Comparison of ENCODE assay signal across 7 cellular contexts in the genomic region with DNA sequence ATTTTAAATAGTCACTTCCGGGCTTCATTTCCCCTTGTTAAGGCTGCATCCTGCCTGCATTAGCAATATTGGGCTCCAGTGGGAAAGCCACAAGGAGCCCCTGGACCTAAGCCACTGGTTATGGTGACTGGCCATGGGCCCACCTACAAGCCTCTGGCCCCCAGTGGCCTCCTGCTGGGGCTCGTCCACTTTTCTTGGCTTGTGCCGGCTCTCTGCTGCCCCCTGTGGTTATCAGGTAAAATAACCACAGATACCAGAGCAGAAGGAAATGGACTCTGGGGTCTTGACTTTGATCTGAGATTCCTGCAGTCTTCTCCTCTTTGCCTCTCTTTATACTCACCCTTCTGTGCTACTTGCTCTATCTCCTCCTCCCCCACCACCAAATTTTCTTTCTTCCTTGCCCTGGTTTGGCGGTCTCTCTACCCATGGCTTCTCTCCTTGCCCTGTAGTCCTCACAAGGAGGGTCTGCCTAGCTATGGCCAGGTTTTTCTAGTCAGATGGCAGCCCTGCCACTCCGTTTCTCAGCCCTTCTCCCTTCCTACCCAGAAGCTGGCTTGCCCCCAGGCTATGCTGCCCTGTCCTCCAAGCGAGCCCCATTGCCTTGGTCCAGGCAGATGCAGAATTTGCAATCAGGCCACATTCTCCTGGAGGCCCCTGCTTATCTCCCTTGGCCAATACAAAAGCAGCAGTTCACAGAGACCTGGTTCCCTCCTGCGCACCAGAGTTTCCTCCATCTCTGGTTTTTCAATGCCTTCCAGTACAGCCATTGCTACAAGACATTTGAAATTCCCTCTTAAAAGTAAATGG.
DNase-seq lines count a peak whose midpoint lies in the region; ATAC-seq and TF ChIP-seq lines count a peak whose summit lies in the region.

No MANE protein-coding gene starts in this region.

- H3K36me3 ChIP-seq in KMS-11 (ENCODE audit: insufficient read depth) (no peaks in the 10 kb centered on the region), heart right ventricle (no peaks in the 10 kb centered on the region), smooth muscle cell (ENCODE audit: low read depth) (no peaks in the 10 kb centered on the region)

- H3K4me2 ChIP-seq in KMS-11 (no peak overlapping the region), smooth muscle cell (no peak overlapping the region)

- no peak overlapping the region for H2AFZ ChIP-seq in KMS-11 (ENCODE audit: low read depth)
- no peak overlapping the region for H2AFZ ChIP-seq in smooth muscle cell (ENCODE audit: low read depth)

- 54 to 59% methylated on average over 7 of the region's 7 CpGs for WGBS in heart right ventricle, 2 donors
- 63% methylated on average over 7 of the region's 7 CpGs for WGBS in smooth muscle cell (ENCODE audit: low lambda C conversion rate)

- H3K9me3 ChIP-seq in heart right ventricle (peaks cover 0 to 6% (median 0%) of the 10 kb centered on the region in 11 donors), smooth muscle cell (replicated peaks; ENCODE audit: low read depth) (no peaks in the 10 kb centered on the region)

- H3K9ac ChIP-seq in KMS-11 (no peak overlapping the region), smooth muscle cell (ENCODE audit: low read depth) (no peak overlapping the region)

- H3F3A ChIP-seq in smooth muscle cell (ENCODE audit: low read depth) = no peaks in the 10 kb centered on the region

- intact Hi-C loops in heart right ventricle (cut with DNase I) = no loop called here

- no peak overlapping the region for H3K27ac ChIP-seq in KMS-11
- peak overlapping the region in 3 of 10 donors; percentile 2 to 65 (median 33) for H3K27ac ChIP-seq in heart right ventricle
- H3K27ac ChIP-seq in smooth muscle cell (ENCODE audit: low read depth) = no peak overlapping the region

- ATAC-seq in heart right ventricle (peak in 6 of 8 donors; percentile 12 to 36 (median 30)), GM21367 (IDR thresholded peaks at IDR 0.05; ENCODE audit: unreplicated experiment) (no peak)

- no peak for DNase-seq in GM12864 (ENCODE audit: low read depth)
- peak; percentile 6 for DNase-seq in activated T-cell treated with anti-CD3 and anti-CD28 coated beads for 48 hours (ENCODE audit: low read depth)
- DNase-seq in heart right ventricle = peak; percentile 34
- DNase-seq in smooth muscle cell (lab: John Stamatoyannopoulos, UW; ENCODE audit: unreplicated experiment) = no peak
- DNase-seq in NCI-H146 (lab: John Stamatoyannopoulos, UW) = no peak

- H3K27me3 ChIP-seq in KMS-11 (ENCODE audit: insufficient read depth, low read depth) = no peaks in the 10 kb centered on the region
- no peaks in the 10 kb centered on the region for H3K27me3 ChIP-seq in heart right ventricle
- H3K27me3 ChIP-seq in smooth muscle cell (ENCODE audit: low read depth) = no peaks in the 10 kb centered on the region

- no peaks in the 10 kb centered on the region for H4K20me1 ChIP-seq in KMS-11 (ENCODE audit: insufficient read depth)
- peaks cover 94% of the 10 kb centered on the region for H4K20me1 ChIP-seq in smooth muscle cell (ENCODE audit: low read depth)

- H3K4me3 ChIP-seq in GM12864 (ENCODE audit: low read depth, low read length) (no peak overlapping the region), KMS-11 (IDR thresholded peaks at IDR 0.05; ENCODE audit: insufficient read depth, low read depth, low read length) (no peak overlapping the region), heart right ventricle (no peak overlapping the region), smooth muscle cell (no peak overlapping the region)

- no peaks in the 10 kb centered on the region for H3K79me2 ChIP-seq in KMS-11 (ENCODE audit: insufficient read depth, low read depth)
- H3K79me2 ChIP-seq in smooth muscle cell (ENCODE audit: low read depth) = peaks cover 81% of the 10 kb centered on the region

- TF ChIP-seq CTCF in GM12864 (IDR thresholded peaks at IDR 0.05; ENCODE audit: low read depth, low read length, missing control alignments) (peak; percentile 90), KMS-11 (conservative IDR thresholded peaks at IDR 0.05; ENCODE audit: low read depth, low read length) (peak; percentile 46), heart right ventricle (IDR thresholded peaks at IDR 0.05) (peak; percentile 55 to 84 (median 74)), smooth muscle cell (IDR thresholded peaks at IDR 0.05; ENCODE audit: borderline replicate concordance, insufficient read depth, poor library complexity, severe bottlenecking) (peak; percentile 81)

- H3K4me1 ChIP-seq in KMS-11 (ENCODE audit: low read depth, poor library complexity, severe bottlenecking) (no peaks in the 10 kb centered on the region), heart right ventricle (peaks cover 0 to 29% (median 18%) of the 10 kb centered on the region in 9 donors), smooth muscle cell (ENCODE audit: low read depth) (no peaks in the 10 kb centered on the region)

Comparison
In these comparisons a context has a peak if more than half of its experiments do, and no peak if none do; other contexts are left out.
1. DNase-seq: peak in activated T-cell treated with anti-CD3 and anti-CD28 coated beads for 48 hours (single experiment) and heart right ventricle (2 of 2); none in GM12864 (single experiment), smooth muscle cell (single experiment) and NCI-H146 (single experiment).
2. Peak in every context shown above with its lines, with median percentiles within 50 percentile points of each other: CTCF ChIP-seq.